ENCODE assay signal across 1 cellular context in the genomic region with DNA sequence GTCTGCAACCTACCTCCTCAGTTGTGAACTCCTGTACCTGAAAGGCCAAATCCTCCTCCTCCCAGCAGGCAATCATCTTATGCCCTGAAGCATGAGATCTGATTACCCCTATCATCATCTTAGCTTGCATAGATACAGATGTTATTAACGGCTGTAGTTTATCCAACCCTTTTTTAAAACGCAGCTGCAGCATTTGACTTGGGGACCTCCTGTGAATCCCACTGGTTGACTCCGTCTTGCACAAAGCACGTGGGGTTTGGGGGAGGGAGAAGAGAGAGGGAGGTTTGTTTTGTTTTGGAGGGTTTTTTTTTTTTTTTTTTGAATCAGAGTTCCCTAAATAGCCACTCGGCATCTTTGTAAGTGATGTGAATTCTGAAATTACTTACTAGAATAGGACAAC.
TF ChIP-seq lines count a peak whose summit lies in the region.

No MANE protein-coding gene starts in this region.

TF ChIP-seq in H1, 55 proteins besides CTCF, POLR2A, EP300 and RAD21 (continued from another document):
- TF ChIP-seq SIRT6 (IDR thresholded peaks at IDR 0.05; ENCODE audit: low read length) (no peak), GTF2F1 (IDR thresholded peaks at IDR 0.05; ENCODE audit: borderline replicate concordance, low read depth, low read length) (no peak), BRCA1 (IDR thresholded peaks at IDR 0.05; ENCODE audit: low read depth, low read length) (no peak), CREB1 (IDR thresholded peaks at IDR 0.05) (no peak), JUN (IDR thresholded peaks at IDR 0.05; ENCODE audit: low read depth, low read length) (no peak), FOSL1 (IDR thresholded peaks at IDR 0.05; ENCODE audit: insufficient read depth, low read depth, low read length) (no peak), TAF7 (optimal IDR thresholded peaks at IDR 0.05; ENCODE audit: borderline replicate concordance, low read depth, low read length) (no peak), PHF8 (conservative IDR thresholded peaks at IDR 0.05; ENCODE audit: low read depth, low read length) (no peak), BACH1 (IDR thresholded peaks at IDR 0.05; ENCODE audit: low read length) (no peak), YY1 (IDR thresholded peaks at IDR 0.05; ENCODE audit: low read depth, low read length) (no peak), HDAC6 (IDR thresholded peaks at IDR 0.05; ENCODE audit: low read depth, low read length) (no peak), CTBP2 (IDR thresholded peaks at IDR 0.05; ENCODE audit: borderline replicate concordance, insufficient read depth, insufficient read length, low read length) (no peak), CEBPB (IDR thresholded peaks at IDR 0.05; ENCODE audit: low read depth, low read length) (no peak), TEAD4 (IDR thresholded peaks at IDR 0.05; ENCODE audit: low read depth, low read length) (no peak), CBX8 (IDR thresholded peaks at IDR 0.05; ENCODE audit: borderline replicate concordance, low read depth, low read length) (no peak), HDAC2 (IDR thresholded peaks at IDR 0.05; ENCODE audit: borderline replicate concordance in 1 of 2, low read depth in 2 of 2, low read length in 2 of 2) (0 out of 4 replicates have a peak, but pooled peaks of 1 of the 2 experiments have one; percentile 32), SP1 (IDR thresholded peaks at IDR 0.05; ENCODE audit: low read depth, low read length) (0 out of 2 replicates have a peak, but pooled peaks have one; percentile 44), TBP (IDR thresholded peaks at IDR 0.05; ENCODE audit: low read depth, low read length) (no peak), RNF2 (IDR thresholded peaks at IDR 0.05; ENCODE audit: borderline replicate concordance, low read depth, low read length, missing control alignments, poor library complexity, severe bottlenecking) (peak; percentile 89), CHD2 (IDR thresholded peaks at IDR 0.05; ENCODE audit: low read length) (no peak), MAFK (IDR thresholded peaks at IDR 0.05; ENCODE audit: low read depth, low read length) (no peak), RXRA (IDR thresholded peaks at IDR 0.05; ENCODE audit: insufficient read depth, low read depth, low read length) (no peak), CHD1 (IDR thresholded peaks at IDR 0.05; ENCODE audit: low read depth, low read length) (no peak), SIN3A (conservative IDR thresholded peaks at IDR 0.05 in 1 of 2, IDR thresholded peaks at IDR 0.05 in 1 of 2; ENCODE audit: low read depth in 1 of 2, low read length in 2 of 2) (no peak), POLR2AphosphoS5 (IDR thresholded peaks at IDR 0.05; ENCODE audit: low read depth, low read length) (no peak), ASH2L (IDR thresholded peaks at IDR 0.05; ENCODE audit: low read length) (no peak), SP2 (IDR thresholded peaks at IDR 0.05; ENCODE audit: low read length) (no peak), TAF1 (IDR thresholded peaks at IDR 0.05; ENCODE audit: low read depth, low read length) (no peak), NRF1 (IDR thresholded peaks at IDR 0.05; ENCODE audit: low read depth, low read length) (no peak), SP4 (IDR thresholded peaks at IDR 0.05; ENCODE audit: low read length) (no peak), SUZ12 (IDR thresholded peaks at IDR 0.05; ENCODE audit: low read length) (no peak; the same call in 1 of the 2 replicates)
- TF ChIP-seq, protein P1, sequence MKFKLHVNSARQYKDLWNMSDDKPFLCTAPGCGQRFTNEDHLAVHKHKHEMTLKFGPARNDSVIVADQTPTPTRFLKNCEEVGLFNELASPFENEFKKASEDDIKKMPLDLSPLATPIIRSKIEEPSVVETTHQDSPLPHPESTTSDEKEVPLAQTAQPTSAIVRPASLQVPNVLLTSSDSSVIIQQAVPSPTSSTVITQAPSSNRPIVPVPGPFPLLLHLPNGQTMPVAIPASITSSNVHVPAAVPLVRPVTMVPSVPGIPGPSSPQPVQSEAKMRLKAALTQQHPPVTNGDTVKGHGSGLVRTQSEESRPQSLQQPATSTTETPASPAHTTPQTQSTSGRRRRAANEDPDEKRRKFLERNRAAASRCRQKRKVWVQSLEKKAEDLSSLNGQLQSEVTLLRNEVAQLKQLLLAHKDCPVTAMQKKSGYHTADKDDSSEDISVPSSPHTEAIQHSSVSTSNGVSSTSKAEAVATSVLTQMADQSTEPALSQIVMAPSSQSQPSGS (IDR thresholded peaks at IDR 0.05; ENCODE audit: low read length): no peak
- TF ChIP-seq, protein P2, sequence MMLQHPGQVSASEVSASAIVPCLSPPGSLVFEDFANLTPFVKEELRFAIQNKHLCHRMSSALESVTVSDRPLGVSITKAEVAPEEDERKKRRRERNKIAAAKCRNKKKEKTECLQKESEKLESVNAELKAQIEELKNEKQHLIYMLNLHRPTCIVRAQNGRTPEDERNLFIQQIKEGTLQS (IDR thresholded peaks at IDR 0.05; ENCODE audit: insufficient read depth, low read depth, low read length): no peak
- TF ChIP-seq, protein P3, sequence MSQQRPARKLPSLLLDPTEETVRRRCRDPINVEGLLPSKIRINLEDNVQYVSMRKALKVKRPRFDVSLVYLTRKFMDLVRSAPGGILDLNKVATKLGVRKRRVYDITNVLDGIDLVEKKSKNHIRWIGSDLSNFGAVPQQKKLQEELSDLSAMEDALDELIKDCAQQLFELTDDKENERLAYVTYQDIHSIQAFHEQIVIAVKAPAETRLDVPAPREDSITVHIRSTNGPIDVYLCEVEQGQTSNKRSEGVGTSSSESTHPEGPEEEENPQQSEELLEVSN (IDR thresholded peaks at IDR 0.05): peak; percentile 43; the same call in 1 of the 2 replicates
- TF ChIP-seq, protein P4, sequence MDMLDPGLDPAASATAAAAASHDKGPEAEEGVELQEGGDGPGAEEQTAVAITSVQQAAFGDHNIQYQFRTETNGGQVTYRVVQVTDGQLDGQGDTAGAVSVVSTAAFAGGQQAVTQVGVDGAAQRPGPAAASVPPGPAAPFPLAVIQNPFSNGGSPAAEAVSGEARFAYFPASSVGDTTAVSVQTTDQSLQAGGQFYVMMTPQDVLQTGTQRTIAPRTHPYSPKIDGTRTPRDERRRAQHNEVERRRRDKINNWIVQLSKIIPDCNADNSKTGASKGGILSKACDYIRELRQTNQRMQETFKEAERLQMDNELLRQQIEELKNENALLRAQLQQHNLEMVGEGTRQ (IDR thresholded peaks at IDR 0.05; ENCODE audit: low read length): no peak
